In the genomic region with DNA sequence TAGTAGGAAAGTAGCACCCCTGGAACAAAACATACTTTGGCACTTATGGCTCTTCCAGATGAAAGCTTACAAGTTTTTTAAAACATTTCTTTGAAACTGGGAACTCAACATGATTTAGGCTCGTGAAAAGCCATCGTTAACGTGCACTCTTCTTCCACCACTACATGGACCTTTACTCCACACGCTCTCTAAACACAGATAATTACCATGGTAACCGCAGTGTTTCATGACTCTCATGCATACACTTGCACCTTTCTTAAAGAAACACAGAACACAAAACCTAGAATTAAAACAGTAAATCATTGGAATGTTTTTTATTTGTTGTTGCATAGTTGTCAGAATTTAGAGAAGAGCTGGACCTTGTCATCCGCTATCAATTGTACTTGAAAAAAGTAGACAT, we compare ENCODE assay signal across 17 cellular contexts.
"Had no signal": no experiment of that assay in that cellular context is flagged by ENCODE, and none has a peak within 500 bp of the region (broad histone marks: within the 10 kb centered on the region; RNA-seq: fewer than 3 reads in every experiment).

No MANE protein-coding gene starts in this region.

- DNase-seq: activated CD4-positive, alpha-beta T cell treated with anti-CD3 and anti-CD28 coated beads for 1 hour; activated CD4-positive, alpha-beta T cell treated with anti-CD3 and anti-CD28 coated beads, Interleukin-2, amount 50 U/mL, for 48 hours; activated gamma-delta T cell; activated T-cell treated with anti-CD3 and anti-CD28 coated beads, Interleukin-2, amount 50 U/mL, for 48 hours; brain microvascular endothelial cell; dorsolateral prefrontal cortex; foreskin fibroblast; glutamatergic neuron; immature natural killer cell; ovary; stimulated activated CD4-positive, alpha-beta T cell treated with anti-CD3 and anti-CD28 coated beads, Interleukin-4, amount 100 ng/mL, for 1 hour; testis had no signal

- H3K9me3 ChIP-seq: esophagus muscularis mucosa, ovary, testis, vagina had no signal

- H3K27ac Mint-ChIP-seq: activated naive CD8-positive, alpha-beta T cell; immature natural killer cell; neural progenitor cell; stimulated activated naive CD8-positive, alpha-beta T cell treated with anti-CD3 and anti-CD28 coated beads, Interleukin-15, Interleukin-2, amounts not matched to agents 100 ng/mL and 50 ng/mL, for 24 hours had no signal

- H3K4me1 Mint-ChIP-seq: neural progenitor cell had no signal

- H3K27ac ChIP-seq: brain microvascular endothelial cell, dorsolateral prefrontal cortex, esophagus muscularis mucosa, neural progenitor cell, testis, vagina had no signal

- H3K27me3 ChIP-seq: brain microvascular endothelial cell, esophagus muscularis mucosa, neural progenitor cell, ovary, testis, vagina had no signal

- H3K9me3 Mint-ChIP-seq: immature natural killer cell; neural progenitor cell; stimulated activated naive CD8-positive, alpha-beta T cell treated with anti-CD3 and anti-CD28 coated beads, Interleukin-15, Interleukin-2, amounts not matched to agents 100 ng/mL and 50 ng/mL, for 24 hours had no signal

- H3K4me3 ChIP-seq: dorsolateral prefrontal cortex, esophagus muscularis mucosa, neural progenitor cell, ovary, testis, vagina had no signal

- H3K36me3 ChIP-seq: brain microvascular endothelial cell, esophagus muscularis mucosa, neural progenitor cell, ovary, vagina had no signal

- H3K36me3 Mint-ChIP-seq: activated naive CD8-positive, alpha-beta T cell; immature natural killer cell; neural progenitor cell had no signal

- H3K27me3 Mint-ChIP-seq: activated naive CD8-positive, alpha-beta T cell; stimulated activated naive CD8-positive, alpha-beta T cell treated with anti-CD3 and anti-CD28 coated beads, Interleukin-15, Interleukin-2, amounts not matched to agents 100 ng/mL and 50 ng/mL, for 24 hours had no signal

- H3K9ac ChIP-seq: neural progenitor cell had no signal

- H3K4me3 Mint-ChIP-seq: activated naive CD8-positive, alpha-beta T cell; immature natural killer cell; neural progenitor cell; stimulated activated naive CD8-positive, alpha-beta T cell treated with anti-CD3 and anti-CD28 coated beads, Interleukin-15, Interleukin-2, amounts not matched to agents 100 ng/mL and 50 ng/mL, for 24 hours had no signal

- H3K4me1 ChIP-seq: neural progenitor cell, testis, vagina had no signal
